In genomic region chr14:80954771-80955299, GRCh38 we compare ENCODE assay signal across 8 cellular contexts. TPM values are rescaled to one million over a fixed set of nuclear protein-coding genes. Genes with fewer than 3 reads are reported as not detected.
A peak's percentile ranks its signal among the peaks of the same experiment; 100 is the strongest.
DNase-seq lines count a peak whose midpoint lies in the region; ATAC-seq and TF ChIP-seq lines count a peak whose summit lies in the region.

No MANE protein-coding gene starts in this region.

- no peak overlapping the region for H3K14ac ChIP-seq in mesenchymal stem cell (ENCODE audit: low read length in 2 of 2)

- 0 to 1% methylated on average over 12 to 28 of the region's 28 CpGs for WGBS in endodermal cell (ENCODE audit: insufficient coverage in 1 of 2, insufficient read length in 1 of 2), 2 experiments
- WGBS in mesenchymal stem cell: under 1% methylated on average over 28 of the region's 28 CpGs

- ATAC-seq in HG03354 (IDR thresholded peaks at IDR 0.05; ENCODE audit: poor library complexity, severe bottlenecking, unreplicated experiment) (peak; percentile 29), HG03378 (IDR thresholded peaks at IDR 0.05; ENCODE audit: unreplicated experiment) (no peak)

- no peaks in the 10 kb centered on the region for H3K36me3 Mint-ChIP-seq in endodermal cell (ENCODE audit: low read depth)

- H3K9ac ChIP-seq in endodermal cell (ENCODE audit: extremely low read depth, low read length, poor library complexity, severe bottlenecking) (no peak overlapping the region), mesenchymal stem cell (ENCODE audit: low read length) (peak overlapping the region; percentile 82)

- H3K23ac ChIP-seq in mesenchymal stem cell (ENCODE audit: low read length in 2 of 2): no peak overlapping the region

- H2BK12ac ChIP-seq in mesenchymal stem cell (ENCODE audit: low read length in 2 of 2): no peak overlapping the region

- peak overlapping the region; percentile 91 for H2AFZ ChIP-seq in mesenchymal stem cell (ENCODE audit: low read depth, low read length)

- peak overlapping the region; percentile 50 for H3K27ac Mint-ChIP-seq in endodermal cell

- no peak overlapping the region for H4K8ac ChIP-seq in mesenchymal stem cell (ENCODE audit: low read length)

- H3K9me3 ChIP-seq in endodermal cell (ENCODE audit: control insufficient read depth, low read length): no peaks in the 10 kb centered on the region
- peaks cover 3% of the 10 kb centered on the region for H3K9me3 ChIP-seq in mesenchymal stem cell (ENCODE audit: control insufficient read depth, low read length)

- peak overlapping the region; percentile 84 for H3K4me2 ChIP-seq in mesenchymal stem cell (ENCODE audit: low read length, poor library complexity, severe bottlenecking)

- no peak overlapping the region for H2BK15ac ChIP-seq in mesenchymal stem cell (ENCODE audit: low read depth, poor library complexity, severe bottlenecking)

- H2BK5ac ChIP-seq in mesenchymal stem cell (ENCODE audit: low read depth, low read length, poor library complexity, severe bottlenecking): no peak overlapping the region

- H3K36me3 ChIP-seq in endodermal cell (ENCODE audit: control insufficient read depth, insufficient read depth, low read length) (no peaks in the 10 kb centered on the region), mesenchymal stem cell (ENCODE audit: control insufficient read depth in 1 of 2, insufficient read depth in 2 of 2, low read depth in 1 of 2, low read length in 2 of 2) (no peaks in the 10 kb centered on the region)

- H3K18ac ChIP-seq in mesenchymal stem cell (ENCODE audit: low read depth in 1 of 2, low read length in 2 of 2): no peak overlapping the region

- peaks cover 39% of the 10 kb centered on the region for H3K27me3 Mint-ChIP-seq in endodermal cell (ENCODE audit: insufficient read depth)

- no peak overlapping the region for H2BK120ac ChIP-seq in mesenchymal stem cell (ENCODE audit: low read depth, low read length)

- H4K91ac ChIP-seq in mesenchymal stem cell (ENCODE audit: low read length): no peak overlapping the region

- H3K4ac ChIP-seq in mesenchymal stem cell (ENCODE audit: low read depth in 1 of 2, low read length in 2 of 2): no peak overlapping the region

- DNase-seq in DMS53 treated with DMSO at 0.1 percent for 48 hours (lab: John Stamatoyannopoulos, UW; ENCODE audit: unreplicated experiment) (peak; percentile 49), NCI-H69 (lab: John Stamatoyannopoulos, UW) (peak; percentile 95), endodermal cell (peak; percentile 94), mesenchymal stem cell (peak; percentile 83)
- peak; percentile 36 to 38 for DNase-seq in activated CD8-positive, alpha-beta memory T cell treated with anti-CD3 and anti-CD28 coated beads for 4 hours (ENCODE audit: low read depth in 2 of 2)
- DNase-seq in stimulated activated CD4-positive, alpha-beta T cell treated with anti-CD3 and anti-CD28 coated beads, TNF-alpha, amount 100 ng/mL, for 24 hours (ENCODE audit: low read depth in 3 of 3): peak; percentile 51 to 64 (median 61)

- peak overlapping the region; percentile 63 for H3K4me3 Mint-ChIP-seq in endodermal cell

- H3K9me3 Mint-ChIP-seq in endodermal cell: no peaks in the 10 kb centered on the region

- H3K27ac ChIP-seq in endodermal cell (ENCODE audit: low read depth, low read length) (no peak overlapping the region), mesenchymal stem cell (ENCODE audit: low read length, poor library complexity, severe bottlenecking) (no peak overlapping the region)

- TF ChIP-seq CTCF in endodermal cell (conservative IDR thresholded peaks at IDR 0.05): peak; percentile 90

- peaks cover 15% of the 10 kb centered on the region for H3K4me1 Mint-ChIP-seq in endodermal cell

- H2AK5ac ChIP-seq in mesenchymal stem cell (ENCODE audit: low read length, severe bottlenecking): no peak overlapping the region

- H3K27me3 ChIP-seq in endodermal cell (ENCODE audit: control insufficient read depth, insufficient read depth, low read length, poor library complexity, severe bottlenecking) (peaks cover 20% of the 10 kb centered on the region), mesenchymal stem cell (ENCODE audit: control insufficient read depth in 1 of 2, insufficient read depth in 1 of 2, low read length in 2 of 2) (peaks cover 33 to 54% of the 10 kb centered on the region in 2 experiments)

- H3K4me1 ChIP-seq in endodermal cell (ENCODE audit: control insufficient read depth, insufficient read depth, low read length) (no peaks in the 10 kb centered on the region), mesenchymal stem cell (ENCODE audit: control insufficient read depth, insufficient read depth, low read depth, low read length) (peaks cover 10% of the 10 kb centered on the region)

- H3K79me1 ChIP-seq in mesenchymal stem cell (replicated peaks; ENCODE audit: low read length, poor library complexity, severe bottlenecking): no peaks in the 10 kb centered on the region

- H3K4me3 ChIP-seq in endodermal cell (ENCODE audit: low read length) (peak overlapping the region; percentile 77), mesenchymal stem cell (ENCODE audit: insufficient read depth in 1 of 2, low read depth in 1 of 2, low read length in 2 of 2) (peak overlapping the region; percentile 43 to 76)

RNA-seq across cellular contexts. Expression of gene TSHR, which starts 0.6 kb away (rescaled TPM):
- under 1 TPM in 1 of 2 donors, not detected in 1; 0.58 TPM for total RNA-seq in endodermal cell
- polyA plus RNA-seq in endodermal cell (2013, experiment 1 of 2): 0.25 TPM
- not detected for polyA plus RNA-seq in endodermal cell (2013, experiment 2 of 2)
- polyA plus RNA-seq in mesenchymal stem cell (2013, experiment 1 of 2): not detected
- polyA plus RNA-seq in mesenchymal stem cell (2013, experiment 2 of 2): not detected

RNA-seq across cellular contexts. Expression of gene CEP128, which starts 13.3 kb away (rescaled TPM):
- 10 to 100 TPM; 21.6 to 29.0 TPM for total RNA-seq in endodermal cell
- polyA plus RNA-seq in endodermal cell (2013, experiment 1 of 2): 8.2 TPM
- polyA plus RNA-seq in endodermal cell (2013, experiment 2 of 2): 9.9 TPM
- 0.84 TPM for polyA plus RNA-seq in mesenchymal stem cell (2013, experiment 1 of 2)
- 0.85 TPM for polyA plus RNA-seq in mesenchymal stem cell (2013, experiment 2 of 2)

Comparison
In these comparisons a context has a peak if more than half of its experiments do, and no peak if none do; other contexts are left out.
1. DNase-seq: peak in every context shown above with its lines; median percentile 95 in NCI-H69; 94 in endodermal cell; 83 in mesenchymal stem cell; 61 in stimulated activated CD4-positive, alpha-beta T cell treated with anti-CD3 and anti-CD28 coated beads, TNF-alpha, amount 100 ng/mL, for 24 hours; 49 in DMS53 treated with DMSO at 0.1 percent for 48 hours; 37 in activated CD8-positive, alpha-beta memory T cell treated with anti-CD3 and anti-CD28 coated beads for 4 hours.